ENCODE assay signal across 9 cellular contexts in genomic region chr7:121084748-121085336, GRCh38.
DNase-seq lines count a peak whose midpoint lies in the region; ATAC-seq and TF ChIP-seq lines count a peak whose summit lies in the region.
"Had no signal": no experiment of that assay in that cellular context is flagged by ENCODE, and none has a peak within 500 bp of the region (broad histone marks: within the 10 kb centered on the region; RNA-seq: fewer than 3 reads in every experiment).

No MANE protein-coding gene starts in this region.

- no peak for TF ChIP-seq POLR2A in stomach (IDR thresholded peaks at IDR 0.05)

- intact Hi-C loops in ascending aorta (cut with DNase I) (loop anchor here (5.0 kb wide), 1 partner anchor 228 kb away; the partner anchor contains the start of gene TSPAN12), left ventricle myocardium inferior (cut with micrococcal nuclease) (no loop called here), stomach (cut with DNase I; ENCODE audit: low total_unique reads) (loop anchor here (5.0 kb wide), 1 partner anchor 98 kb away; the partner anchor contains the start of gene CPED1)
- intact Hi-C loops in activated CD4-positive, alpha-beta memory T cell treated with anti-CD3 and anti-CD28 coated beads for 36 hours (cut with micrococcal nuclease), result no loop called here
- intact Hi-C loops in activated CD4-positive, alpha-beta T cell treated with anti-CD3 and anti-CD28 coated beads for 36 hours (cut with DNase I, micrococcal nuclease), result loop anchor here in 1 of 2 experiments (5.0 kb wide), 1 partner anchor 293 kb away; no protein-coding TSS in a partner anchor

- ATAC-seq in activated CD4-positive, alpha-beta T cell treated with anti-CD3 and anti-CD28 coated beads for 36 hours, result no peak
- ATAC-seq in activated T-cell treated with anti-CD3 and anti-CD28 coated beads, Interleukin-2, amount 50 U/mL, for 4 hours, result no peak

- H3K4me3 Mint-ChIP-seq in HFFc6, result peak overlapping the region; percentile 76
- no peak overlapping the region for H3K4me3 Mint-ChIP-seq in activated CD4-positive, alpha-beta memory T cell treated with anti-CD3 and anti-CD28 coated beads for 36 hours
- no peak overlapping the region for H3K4me3 Mint-ChIP-seq in activated CD4-positive, alpha-beta T cell treated with anti-CD3 and anti-CD28 coated beads for 36 hours
- H3K4me3 Mint-ChIP-seq in activated T-cell treated with anti-CD3 and anti-CD28 coated beads, Interleukin-2, amount 50 U/mL, for 4 hours, result no peak overlapping the region

- no peaks in the 10 kb centered on the region for H3K27me3 Mint-ChIP-seq in HFFc6 (ENCODE audit: insufficient read depth)
- peaks cover 16% of the 10 kb centered on the region for H3K27me3 Mint-ChIP-seq in activated CD4-positive, alpha-beta memory T cell treated with anti-CD3 and anti-CD28 coated beads for 36 hours
- H3K27me3 Mint-ChIP-seq in activated CD4-positive, alpha-beta T cell treated with anti-CD3 and anti-CD28 coated beads for 36 hours, result no peaks in the 10 kb centered on the region
- H3K27me3 Mint-ChIP-seq in activated T-cell treated with anti-CD3 and anti-CD28 coated beads, Interleukin-2, amount 50 U/mL, for 4 hours (ENCODE audit: low read depth), result peaks cover 12% of the 10 kb centered on the region

- peaks cover 94% of the 10 kb centered on the region for H3K4me1 Mint-ChIP-seq in HFFc6 (ENCODE audit: low read depth)
- no peaks in the 10 kb centered on the region for H3K4me1 Mint-ChIP-seq in activated CD4-positive, alpha-beta memory T cell treated with anti-CD3 and anti-CD28 coated beads for 36 hours (ENCODE audit: low read depth)
- no peaks in the 10 kb centered on the region for H3K4me1 Mint-ChIP-seq in activated CD4-positive, alpha-beta T cell treated with anti-CD3 and anti-CD28 coated beads for 36 hours
- H3K4me1 Mint-ChIP-seq in activated T-cell treated with anti-CD3 and anti-CD28 coated beads, Interleukin-2, amount 50 U/mL, for 4 hours (ENCODE audit: low read depth), result no peaks in the 10 kb centered on the region

- H3K36me3 ChIP-seq in ascending aorta (no peaks in the 10 kb centered on the region), left ventricle myocardium inferior (no peaks in the 10 kb centered on the region), stomach (no peaks in the 10 kb centered on the region)

- H3K27ac ChIP-seq in ascending aorta (peak overlapping the region; percentile 71 to 76), left ventricle myocardium inferior (replicated peaks) (peak overlapping the region; percentile 80), stomach (peak overlapping the region in 4 of 5 donors; percentile 34 to 72 (median 64))

- peaks cover 12% of the 10 kb centered on the region for H3K36me3 Mint-ChIP-seq in HFFc6 (ENCODE audit: low read depth)
- no peaks in the 10 kb centered on the region for H3K36me3 Mint-ChIP-seq in activated CD4-positive, alpha-beta memory T cell treated with anti-CD3 and anti-CD28 coated beads for 36 hours
- no peaks in the 10 kb centered on the region for H3K36me3 Mint-ChIP-seq in activated CD4-positive, alpha-beta T cell treated with anti-CD3 and anti-CD28 coated beads for 36 hours (ENCODE audit: low read depth)
- no peaks in the 10 kb centered on the region for H3K36me3 Mint-ChIP-seq in activated T-cell treated with anti-CD3 and anti-CD28 coated beads, Interleukin-2, amount 50 U/mL, for 4 hours (ENCODE audit: insufficient read depth)

- H3K27ac Mint-ChIP-seq in HFFc6, result peak overlapping the region; percentile 92
- H3K27ac Mint-ChIP-seq in activated CD4-positive, alpha-beta memory T cell treated with anti-CD3 and anti-CD28 coated beads for 36 hours, result no peak overlapping the region
- no peak overlapping the region for H3K27ac Mint-ChIP-seq in activated CD4-positive, alpha-beta T cell treated with anti-CD3 and anti-CD28 coated beads for 36 hours
- H3K27ac Mint-ChIP-seq: activated T-helper 2 cell treated with anti-CD3 and anti-CD28 coated beads, Interferon-gamma antibody, Interleukin-2, Interleukin-4, amounts not matched to agents 10 μg/mL and 5 μg/mL and 100 μg/mL, durations not matched to agents 14 hours and 24 hours and 36 hours had no signal

- peak overlapping the region in 1 of 2 donors; percentile 30 for H3K4me3 ChIP-seq in ascending aorta
- H3K4me3 ChIP-seq in left ventricle myocardium inferior, result peak overlapping the region; percentile 39
- H3K4me3 ChIP-seq in stomach, result no peak overlapping the region

- H3K9me3 ChIP-seq in ascending aorta, result no peaks in the 10 kb centered on the region
- no peaks in the 10 kb centered on the region for H3K9me3 ChIP-seq in left ventricle myocardium inferior (replicated peaks)
- H3K9me3 ChIP-seq in stomach, result no peaks in the 10 kb centered on the region

- no peaks in the 10 kb centered on the region for H3K9me3 Mint-ChIP-seq in HFFc6
- H3K9me3 Mint-ChIP-seq in activated CD4-positive, alpha-beta memory T cell treated with anti-CD3 and anti-CD28 coated beads for 36 hours, result no peaks in the 10 kb centered on the region
- no peaks in the 10 kb centered on the region for H3K9me3 Mint-ChIP-seq in activated CD4-positive, alpha-beta T cell treated with anti-CD3 and anti-CD28 coated beads for 36 hours (ENCODE audit: low read depth)
- H3K9me3 Mint-ChIP-seq in activated T-cell treated with anti-CD3 and anti-CD28 coated beads, Interleukin-2, amount 50 U/mL, for 4 hours, result no peaks in the 10 kb centered on the region
- H3K9me3 Mint-ChIP-seq: activated T-helper 2 cell treated with anti-CD3 and anti-CD28 coated beads, Interferon-gamma antibody, Interleukin-2, Interleukin-4, amounts not matched to agents 10 μg/mL and 5 μg/mL and 100 μg/mL, durations not matched to agents 14 hours and 24 hours and 36 hours had no signal

- POLR2A ChIA-PET in activated CD4-positive, alpha-beta memory T cell treated with anti-CD3 and anti-CD28 coated beads for 36 hours (lab: Charles Lee), result no interaction called here
- POLR2A ChIA-PET in activated CD4-positive, alpha-beta T cell treated with anti-CD3 and anti-CD28 coated beads for 36 hours (lab: Charles Lee), result no interaction called here

- CTCF ChIA-PET in activated CD4-positive, alpha-beta memory T cell treated with anti-CD3 and anti-CD28 coated beads for 36 hours (lab: Charles Lee), result interaction anchor here (1.8 to 4.3 kb wide), 3 partner anchors 98 to 292 kb away, joined by 11 to 28 read pairs (median 13); no protein-coding TSS in a partner anchor
- CTCF ChIA-PET in activated CD4-positive, alpha-beta T cell treated with anti-CD3 and anti-CD28 coated beads for 36 hours (lab: Charles Lee), result interaction anchor here (0.8 to 5.7 kb wide), 2 partner anchors 21 to 97 kb away, joined by 6 to 57 read pairs; partner anchors contain the start of gene CPED1

- H3K4me1 ChIP-seq in ascending aorta, result peaks cover 4 to 66% of the 10 kb centered on the region in 2 donors
- peaks cover 54% of the 10 kb centered on the region for H3K4me1 ChIP-seq in left ventricle myocardium inferior
- H3K4me1 ChIP-seq in stomach, result peaks cover 0 to 33% (median 13%) of the 10 kb centered on the region in 4 donors

- peak; percentile 92 for DNase-seq in HFFc6
- DNase-seq in ascending aorta (ENCODE audit: low spot score in 2 of 2), result peak in 1 of 2 donors; percentile 73
- no peak for DNase-seq in left ventricle myocardium inferior
- no peak for DNase-seq in stomach
- DNase-seq in activated CD4-positive, alpha-beta memory T cell treated with anti-CD3 and anti-CD28 coated beads for 36 hours, result no peak
- DNase-seq in activated CD4-positive, alpha-beta T cell treated with anti-CD3 and anti-CD28 coated beads for 36 hours, result no peak
- no peak for DNase-seq in GM13977 (ENCODE audit: low spot score)
- no peak for DNase-seq in activated T-cell treated with anti-CD3 and anti-CD28 coated beads, Interleukin-2, amount 50 U/mL, for 4 hours

- TF ChIP-seq EP300 in stomach (IDR thresholded peaks at IDR 0.05), result no peak

- WGBS in stomach, 5 donors, result 71 to 75% (median 74%) methylated on average over 5 of the region's 5 CpGs

- no peak for TF ChIP-seq CTCF in HFFc6 (IDR thresholded peaks at IDR 0.05)
- no peak for TF ChIP-seq CTCF in ascending aorta (IDR thresholded peaks at IDR 0.05)
- TF ChIP-seq CTCF in left ventricle myocardium inferior (IDR thresholded peaks at IDR 0.05; ENCODE audit: borderline replicate concordance), result no peak
- TF ChIP-seq CTCF in stomach (IDR thresholded peaks at IDR 0.05), result no peak
- TF ChIP-seq CTCF in GM13977 (IDR thresholded peaks at IDR 0.05; ENCODE audit: extremely low read depth, insufficient read depth, missing control alignments), result no peak

- H3K27me3 ChIP-seq in ascending aorta (no peaks in the 10 kb centered on the region), left ventricle myocardium inferior (ENCODE audit: low read depth) (no peaks in the 10 kb centered on the region), stomach (no peaks in the 10 kb centered on the region)

- in situ Hi-C loops in GM13977 (cut with MboI; ENCODE audit: low pct_unique_long_range_greater_than_20kb, low sequenced_read_pairs, unreplicated experiment), result loop anchor here (10.0 kb wide), 1 partner anchor 90 kb away; no protein-coding TSS in a partner anchor

Comparison
In these comparisons a context has a peak if more than half of its experiments do, and no peak if none do; other contexts are left out.
1. intact Hi-C loops: an anchor here in ascending aorta (5.0 kb wide) and stomach (5.0 kb wide); none called in left ventricle myocardium inferior and activated CD4-positive, alpha-beta memory T cell treated with anti-CD3 and anti-CD28 coated beads for 36 hours.